ENCODE assay signal across 1 cellular context in the genomic region with DNA sequence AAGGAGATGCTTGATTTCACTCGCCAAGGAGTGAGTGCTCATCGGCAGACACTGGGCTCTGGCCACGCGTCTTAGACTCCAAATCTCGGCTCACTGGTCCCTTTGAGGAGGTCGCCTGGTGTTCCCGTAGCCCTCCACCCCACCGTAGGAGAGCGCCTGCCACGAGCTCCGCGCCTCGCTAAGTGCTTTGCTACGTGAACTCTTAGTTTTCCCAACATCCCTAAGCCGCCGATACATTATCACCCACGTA.
TF ChIP-seq lines count a peak whose summit lies in the region.

No MANE protein-coding gene starts in this region.

TF ChIP-seq in HEK293, 187 proteins besides CTCF, POLR2A, EP300 and RAD21 (continued from another document):
- TF ChIP-seq, protein P1, sequence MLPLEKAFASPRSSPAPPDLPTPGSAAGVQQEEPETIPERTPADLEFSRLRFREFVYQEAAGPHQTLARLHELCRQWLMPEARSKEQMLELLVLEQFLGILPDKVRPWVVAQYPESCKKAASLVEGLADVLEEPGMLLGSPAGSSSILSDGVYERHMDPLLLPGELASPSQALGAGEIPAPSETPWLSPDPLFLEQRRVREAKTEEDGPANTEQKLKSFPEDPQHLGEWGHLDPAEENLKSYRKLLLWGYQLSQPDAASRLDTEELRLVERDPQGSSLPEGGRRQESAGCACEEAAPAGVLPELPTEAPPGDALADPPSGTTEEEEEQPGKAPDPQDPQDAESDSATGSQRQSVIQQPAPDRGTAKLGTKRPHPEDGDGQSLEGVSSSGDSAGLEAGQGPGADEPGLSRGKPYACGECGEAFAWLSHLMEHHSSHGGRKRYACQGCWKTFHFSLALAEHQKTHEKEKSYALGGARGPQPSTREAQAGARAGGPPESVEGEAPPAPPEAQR (tag by site-specific recombination; IDR thresholded peaks at IDR 0.05), result no peak
- no peak for TF ChIP-seq YY2 (tag by site-specific recombination; IDR thresholded peaks at IDR 0.05)
- no peak for TF ChIP-seq SP2 (tag by site-specific recombination; IDR thresholded peaks at IDR 0.05)
- TF ChIP-seq ZNF707 (tag by site-specific recombination; IDR thresholded peaks at IDR 0.05), result no peak
- TF ChIP-seq, protein P2, sequence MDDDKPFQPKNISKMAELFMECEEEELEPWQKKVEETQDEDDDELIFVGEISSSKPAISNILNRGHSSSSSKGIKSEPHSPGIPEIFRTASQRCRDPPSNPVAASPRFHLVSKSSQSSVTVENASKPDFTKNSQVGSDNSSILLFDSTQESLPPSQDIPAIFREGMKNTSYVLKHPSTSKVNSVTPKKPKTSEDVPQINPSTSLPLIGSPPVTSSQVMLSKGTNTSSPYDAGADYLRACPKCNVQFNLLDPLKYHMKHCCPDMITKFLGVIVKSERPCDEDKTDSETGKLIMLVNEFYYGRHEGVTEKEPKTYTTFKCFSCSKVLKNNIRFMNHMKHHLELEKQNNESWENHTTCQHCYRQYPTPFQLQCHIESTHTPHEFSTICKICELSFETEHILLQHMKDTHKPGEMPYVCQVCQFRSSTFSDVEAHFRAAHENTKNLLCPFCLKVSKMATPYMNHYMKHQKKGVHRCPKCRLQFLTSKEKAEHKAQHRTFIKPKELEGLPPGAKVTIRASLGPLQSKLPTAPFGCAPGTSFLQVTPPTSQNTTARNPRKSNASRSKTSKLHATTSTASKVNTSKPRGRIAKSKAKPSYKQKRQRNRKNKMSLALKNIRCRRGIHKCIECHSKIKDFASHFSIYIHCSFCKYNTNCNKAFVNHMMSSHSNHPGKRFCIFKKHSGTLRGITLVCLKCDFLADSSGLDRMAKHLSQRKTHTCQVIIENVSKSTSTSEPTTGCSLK (tag by site-specific recombination; IDR thresholded peaks at IDR 0.05), result no peak
- TF ChIP-seq, protein P3, sequence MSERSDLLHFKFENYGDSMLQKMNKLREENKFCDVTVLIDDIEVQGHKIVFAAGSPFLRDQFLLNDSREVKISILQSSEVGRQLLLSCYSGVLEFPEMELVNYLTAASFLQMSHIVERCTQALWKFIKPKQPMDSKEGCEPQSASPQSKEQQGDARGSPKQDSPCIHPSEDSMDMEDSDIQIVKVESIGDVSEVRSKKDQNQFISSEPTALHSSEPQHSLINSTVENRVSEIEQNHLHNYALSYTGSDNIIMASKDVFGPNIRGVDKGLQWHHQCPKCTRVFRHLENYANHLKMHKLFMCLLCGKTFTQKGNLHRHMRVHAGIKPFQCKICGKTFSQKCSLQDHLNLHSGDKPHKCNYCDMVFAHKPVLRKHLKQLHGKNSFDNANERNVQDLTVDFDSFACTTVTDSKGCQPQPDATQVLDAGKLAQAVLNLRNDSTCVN (tag by site-specific recombination; optimal IDR thresholded peaks at IDR 0.05), result no peak
- TF ChIP-seq HOXD13 (CRISPR knock-in tag; IDR thresholded peaks at IDR 0.05; ENCODE audit: borderline replicate concordance), result 0 out of 2 replicates have a peak, but pooled peaks have one; percentile 22
- TF ChIP-seq MEIS1 (CRISPR knock-in tag; IDR thresholded peaks at IDR 0.05; ENCODE audit: borderline replicate concordance), result no peak
- no peak for TF ChIP-seq ZNF654 (tag by site-specific recombination; IDR thresholded peaks at IDR 0.05; ENCODE audit: low read depth)
- TF ChIP-seq ZBTB21 (tag by site-specific recombination; IDR thresholded peaks at IDR 0.05), result no peak
- TF ChIP-seq, protein P4, sequence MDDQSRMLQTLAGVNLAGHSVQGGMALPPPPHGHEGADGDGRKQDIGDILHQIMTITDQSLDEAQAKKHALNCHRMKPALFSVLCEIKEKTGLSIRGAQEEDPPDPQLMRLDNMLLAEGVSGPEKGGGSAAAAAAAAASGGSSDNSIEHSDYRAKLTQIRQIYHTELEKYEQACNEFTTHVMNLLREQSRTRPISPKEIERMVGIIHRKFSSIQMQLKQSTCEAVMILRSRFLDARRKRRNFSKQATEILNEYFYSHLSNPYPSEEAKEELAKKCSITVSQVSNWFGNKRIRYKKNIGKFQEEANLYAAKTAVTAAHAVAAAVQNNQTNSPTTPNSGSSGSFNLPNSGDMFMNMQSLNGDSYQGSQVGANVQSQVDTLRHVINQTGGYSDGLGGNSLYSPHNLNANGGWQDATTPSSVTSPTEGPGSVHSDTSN (CRISPR knock-in tag; IDR thresholded peaks at IDR 0.05), result 0 out of 2 replicates have a peak, but pooled peaks have one; percentile 18
- no peak for TF ChIP-seq ZNF37A (tag by site-specific recombination; IDR thresholded peaks at IDR 0.05)
- TF ChIP-seq ZNF335 (tag by site-specific recombination; conservative IDR thresholded peaks at IDR 0.05), result peak; percentile 38; the same call in 1 of the 2 replicates
- TF ChIP-seq ZNF48 (tag by site-specific recombination; IDR thresholded peaks at IDR 0.05), result no peak
- 0 out of 2 replicates have a peak, but pooled peaks have one; percentile 35 for TF ChIP-seq GLIS1 (tag by site-specific recombination; IDR thresholded peaks at IDR 0.05)
- TF ChIP-seq KLF8 (tag by site-specific recombination; IDR thresholded peaks at IDR 0.05), result no peak
- no peak for TF ChIP-seq REPIN1 (tag by site-specific recombination; IDR thresholded peaks at IDR 0.05; ENCODE audit: low read depth)
- TF ChIP-seq, protein P5, sequence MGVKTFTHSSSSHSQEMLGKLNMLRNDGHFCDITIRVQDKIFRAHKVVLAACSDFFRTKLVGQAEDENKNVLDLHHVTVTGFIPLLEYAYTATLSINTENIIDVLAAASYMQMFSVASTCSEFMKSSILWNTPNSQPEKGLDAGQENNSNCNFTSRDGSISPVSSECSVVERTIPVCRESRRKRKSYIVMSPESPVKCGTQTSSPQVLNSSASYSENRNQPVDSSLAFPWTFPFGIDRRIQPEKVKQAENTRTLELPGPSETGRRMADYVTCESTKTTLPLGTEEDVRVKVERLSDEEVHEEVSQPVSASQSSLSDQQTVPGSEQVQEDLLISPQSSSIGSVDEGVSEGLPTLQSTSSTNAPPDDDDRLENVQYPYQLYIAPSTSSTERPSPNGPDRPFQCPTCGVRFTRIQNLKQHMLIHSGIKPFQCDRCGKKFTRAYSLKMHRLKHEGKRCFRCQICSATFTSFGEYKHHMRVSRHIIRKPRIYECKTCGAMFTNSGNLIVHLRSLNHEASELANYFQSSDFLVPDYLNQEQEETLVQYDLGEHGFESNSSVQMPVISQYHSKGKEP (tag by site-specific recombination; IDR thresholded peaks at IDR 0.05), result no peak
- no peak for TF ChIP-seq ZNF214 (tag by site-specific recombination; IDR thresholded peaks at IDR 0.05; ENCODE audit: borderline replicate concordance)
- no peak for TF ChIP-seq ZNF624 (tag by site-specific recombination; IDR thresholded peaks at IDR 0.05)
- no peak for TF ChIP-seq ZNF792 (tag by site-specific recombination; IDR thresholded peaks at IDR 0.05)
- TF ChIP-seq, protein P6, sequence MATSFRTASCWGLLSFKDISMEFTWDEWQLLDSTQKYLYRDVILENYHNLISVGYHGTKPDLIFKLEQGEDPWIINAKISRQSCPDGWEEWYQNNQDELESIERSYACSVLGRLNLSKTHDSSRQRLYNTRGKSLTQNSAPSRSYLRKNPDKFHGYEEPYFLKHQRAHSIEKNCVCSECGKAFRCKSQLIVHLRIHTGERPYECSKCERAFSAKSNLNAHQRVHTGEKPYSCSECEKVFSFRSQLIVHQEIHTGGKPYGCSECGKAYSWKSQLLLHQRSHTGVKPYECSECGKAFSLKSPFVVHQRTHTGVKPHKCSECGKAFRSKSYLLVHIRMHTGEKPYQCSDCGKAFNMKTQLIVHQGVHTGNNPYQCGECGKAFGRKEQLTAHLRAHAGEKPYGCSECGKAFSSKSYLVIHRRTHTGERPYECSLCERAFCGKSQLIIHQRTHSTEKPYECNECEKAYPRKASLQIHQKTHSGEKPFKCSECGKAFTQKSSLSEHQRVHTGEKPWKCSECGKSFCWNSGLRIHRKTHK (tag by site-specific recombination; IDR thresholded peaks at IDR 0.05), result no peak
- TF ChIP-seq WT1 (tag by site-specific recombination; IDR thresholded peaks at IDR 0.05), result no peak
- TF ChIP-seq IKZF3 (tag by site-specific recombination; IDR thresholded peaks at IDR 0.05), result 0 out of 2 replicates have a peak, but pooled peaks have one; percentile 2
- no peak for TF ChIP-seq ZNF585B (tag by site-specific recombination; IDR thresholded peaks at IDR 0.05)
- TF ChIP-seq ZNF302 (tag by site-specific recombination; IDR thresholded peaks at IDR 0.05; ENCODE audit: low read depth), result no peak
- TF ChIP-seq, protein P7, sequence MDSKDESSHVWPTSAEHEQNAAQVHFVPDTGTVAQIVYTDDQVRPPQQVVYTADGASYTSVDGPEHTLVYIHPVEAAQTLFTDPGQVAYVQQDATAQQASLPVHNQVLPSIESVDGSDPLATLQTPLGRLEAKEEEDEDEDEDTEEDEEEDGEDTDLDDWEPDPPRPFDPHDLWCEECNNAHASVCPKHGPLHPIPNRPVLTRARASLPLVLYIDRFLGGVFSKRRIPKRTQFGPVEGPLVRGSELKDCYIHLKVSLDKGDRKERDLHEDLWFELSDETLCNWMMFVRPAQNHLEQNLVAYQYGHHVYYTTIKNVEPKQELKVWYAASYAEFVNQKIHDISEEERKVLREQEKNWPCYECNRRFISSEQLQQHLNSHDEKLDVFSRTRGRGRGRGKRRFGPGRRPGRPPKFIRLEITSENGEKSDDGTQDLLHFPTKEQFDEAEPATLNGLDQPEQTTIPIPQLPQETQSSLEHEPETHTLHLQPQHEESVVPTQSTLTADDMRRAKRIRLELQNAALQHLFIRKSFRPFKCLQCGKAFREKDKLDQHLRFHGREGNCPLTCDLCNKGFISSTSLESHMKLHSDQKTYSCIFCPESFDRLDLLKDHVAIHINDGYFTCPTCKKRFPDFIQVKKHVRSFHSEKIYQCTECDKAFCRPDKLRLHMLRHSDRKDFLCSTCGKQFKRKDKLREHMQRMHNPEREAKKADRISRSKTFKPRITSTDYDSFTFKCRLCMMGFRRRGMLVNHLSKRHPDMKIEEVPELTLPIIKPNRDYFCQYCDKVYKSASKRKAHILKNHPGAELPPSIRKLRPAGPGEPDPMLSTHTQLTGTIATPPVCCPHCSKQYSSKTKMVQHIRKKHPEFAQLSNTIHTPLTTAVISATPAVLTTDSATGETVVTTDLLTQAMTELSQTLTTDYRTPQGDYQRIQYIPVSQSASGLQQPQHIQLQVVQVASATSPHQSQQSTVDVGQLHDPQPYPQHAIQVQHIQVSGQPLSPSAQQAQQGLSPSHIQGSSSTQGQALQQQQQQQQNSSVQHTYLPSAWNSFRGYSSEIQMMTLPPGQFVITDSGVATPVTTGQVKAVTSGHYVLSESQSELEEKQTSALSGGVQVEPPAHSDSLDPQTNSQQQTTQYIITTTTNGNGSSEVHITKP (tag by site-specific recombination; IDR thresholded peaks at IDR 0.05), result no peak
